ENCODE assay signal across 22 cellular contexts in genomic region chr7:86479144-86479543, GRCh38.
"Had no signal": no experiment of that assay in that cellular context is flagged by ENCODE, and none has a peak within 500 bp of the region (broad histone marks: within the 10 kb centered on the region; RNA-seq: fewer than 3 reads in every experiment).

No MANE protein-coding gene starts in this region.

- ATAC-seq: activated CD8-positive, alpha-beta T cell treated with anti-CD3 and anti-CD28 coated beads, Interleukin-2, amount 10 ng/mL, durations not matched to agents 7 days and 5 days; body of pancreas; T-helper 17 cell; WTC11 had no signal

- H3K4me1 ChIP-seq: ascending aorta, body of pancreas had no signal

- H3K27ac Mint-ChIP-seq: activated CD8-positive, alpha-beta T cell treated with anti-CD3 and anti-CD28 coated beads, Interleukin-2, amount 10 ng/mL, durations not matched to agents 7 days and 5 days; activated naive CD4-positive, alpha-beta T cell treated with anti-CD3 and anti-CD28 coated beads, Interleukin-2, amount 50 U/mL, for 24 hours; IgD-negative memory B cell; T-helper 17 cell; WTC11 had no signal

- H3K9ac ChIP-seq: KMS-11 had no signal

- H3K36me3 Mint-ChIP-seq: activated naive CD4-positive, alpha-beta T cell treated with anti-CD3 and anti-CD28 coated beads, Interleukin-2, amount 50 U/mL, for 24 hours; IgD-negative memory B cell; WTC11 had no signal

- H3K27ac ChIP-seq: ascending aorta, body of pancreas, KMS-11 had no signal

- H3K4me1 Mint-ChIP-seq: activated naive CD4-positive, alpha-beta T cell treated with anti-CD3 and anti-CD28 coated beads, Interleukin-2, amount 50 U/mL, for 24 hours; IgD-negative memory B cell; T-helper 17 cell; WTC11 had no signal

- H3K9me3 Mint-ChIP-seq: activated naive CD4-positive, alpha-beta T cell treated with anti-CD3 and anti-CD28 coated beads, Interleukin-2, amount 50 U/mL, for 24 hours; WTC11 had no signal

- H3K27me3 Mint-ChIP-seq: activated naive CD4-positive, alpha-beta T cell treated with anti-CD3 and anti-CD28 coated beads, Interleukin-2, amount 50 U/mL, for 24 hours; IgD-negative memory B cell; T-helper 17 cell had no signal

- H3K4me2 ChIP-seq: KMS-11 had no signal

- DNase-seq: activated CD4-positive, alpha-beta T cell treated with anti-CD3 and anti-CD28 coated beads for 48 hours; activated CD4-positive, alpha-beta T cell treated with anti-CD3 and anti-CD28 coated beads, Interleukin-2, amount 50 U/mL, for 4 hours; activated CD4-positive, CD25-positive, alpha-beta regulatory T cell treated with anti-CD3 and anti-CD28 coated beads, Interleukin-2, amount 50 U/mL, for 72 hours; activated CD8-positive, alpha-beta memory T cell treated with anti-CD3 and anti-CD28 coated beads, Interleukin-2, amount 50 U/mL, for 48 hours; activated CD8-positive, alpha-beta T cell treated with anti-CD3 and anti-CD28 coated beads, Interleukin-2, amount 10 ng/mL, durations not matched to agents 7 days and 5 days; activated T-cell treated with anti-CD3 and anti-CD28 coated beads, Interleukin-2, amount 50 U/mL, for 1 hour; body of pancreas; MV-4-11; NCI-H1105; NCI-H1436 treated with DMSO at 0.1 percent for 48 hours; NCI-H187; NCI-H2081; NCI-H446; NCI-H524; SIG-M5; T-helper 17 cell; T-helper 9 cell had no signal

- H3K27me3 ChIP-seq: ascending aorta, body of pancreas had no signal

- H3K4me3 Mint-ChIP-seq: activated CD8-positive, alpha-beta T cell treated with anti-CD3 and anti-CD28 coated beads, Interleukin-2, amount 10 ng/mL, durations not matched to agents 7 days and 5 days; activated naive CD4-positive, alpha-beta T cell treated with anti-CD3 and anti-CD28 coated beads, Interleukin-2, amount 50 U/mL, for 24 hours; IgD-negative memory B cell; T-helper 17 cell; WTC11 had no signal

- H3K9me3 ChIP-seq: ascending aorta, body of pancreas had no signal

- H3K4me3 ChIP-seq: ascending aorta, body of pancreas had no signal

- H3K36me3 ChIP-seq: ascending aorta had no signal
